Comparison of ENCODE assay signal across 1 cellular context in the genomic region with DNA sequence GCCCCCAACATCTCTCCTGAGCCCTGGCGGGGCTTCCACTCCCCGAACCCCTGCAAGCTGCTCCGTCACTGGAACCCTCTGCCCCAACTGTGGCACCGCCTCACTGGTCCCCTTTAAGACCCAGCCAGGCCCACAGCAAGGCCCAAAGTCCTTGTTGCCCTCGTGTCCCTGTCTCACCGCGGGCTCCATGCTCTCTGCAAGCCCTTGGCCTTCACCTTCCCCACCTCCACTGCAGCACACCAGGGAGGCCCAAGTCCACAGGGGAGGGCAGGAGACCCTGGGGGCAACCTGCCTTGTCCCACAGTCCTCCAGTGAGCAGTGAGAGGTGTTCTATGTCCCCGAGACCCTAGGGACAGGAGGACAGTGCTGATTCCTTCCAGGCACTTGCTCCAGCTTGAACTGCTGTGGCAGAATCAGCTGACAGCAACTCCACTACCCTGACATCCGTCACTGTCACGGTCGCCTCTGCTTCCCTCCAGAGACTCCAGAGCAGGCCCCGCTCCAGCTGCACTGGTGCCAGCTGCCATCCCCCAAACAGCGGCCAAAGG.
A peak's percentile ranks its signal among the peaks of the same experiment; 100 is the strongest.
TF ChIP-seq lines count a peak whose summit lies in the region.

No MANE protein-coding gene starts in this region.

TF ChIP-seq in HepG2, 621 proteins besides CTCF, POLR2A, EP300 and RAD21 (continued from another document and continues in another):
- TF ChIP-seq, protein P1, sequence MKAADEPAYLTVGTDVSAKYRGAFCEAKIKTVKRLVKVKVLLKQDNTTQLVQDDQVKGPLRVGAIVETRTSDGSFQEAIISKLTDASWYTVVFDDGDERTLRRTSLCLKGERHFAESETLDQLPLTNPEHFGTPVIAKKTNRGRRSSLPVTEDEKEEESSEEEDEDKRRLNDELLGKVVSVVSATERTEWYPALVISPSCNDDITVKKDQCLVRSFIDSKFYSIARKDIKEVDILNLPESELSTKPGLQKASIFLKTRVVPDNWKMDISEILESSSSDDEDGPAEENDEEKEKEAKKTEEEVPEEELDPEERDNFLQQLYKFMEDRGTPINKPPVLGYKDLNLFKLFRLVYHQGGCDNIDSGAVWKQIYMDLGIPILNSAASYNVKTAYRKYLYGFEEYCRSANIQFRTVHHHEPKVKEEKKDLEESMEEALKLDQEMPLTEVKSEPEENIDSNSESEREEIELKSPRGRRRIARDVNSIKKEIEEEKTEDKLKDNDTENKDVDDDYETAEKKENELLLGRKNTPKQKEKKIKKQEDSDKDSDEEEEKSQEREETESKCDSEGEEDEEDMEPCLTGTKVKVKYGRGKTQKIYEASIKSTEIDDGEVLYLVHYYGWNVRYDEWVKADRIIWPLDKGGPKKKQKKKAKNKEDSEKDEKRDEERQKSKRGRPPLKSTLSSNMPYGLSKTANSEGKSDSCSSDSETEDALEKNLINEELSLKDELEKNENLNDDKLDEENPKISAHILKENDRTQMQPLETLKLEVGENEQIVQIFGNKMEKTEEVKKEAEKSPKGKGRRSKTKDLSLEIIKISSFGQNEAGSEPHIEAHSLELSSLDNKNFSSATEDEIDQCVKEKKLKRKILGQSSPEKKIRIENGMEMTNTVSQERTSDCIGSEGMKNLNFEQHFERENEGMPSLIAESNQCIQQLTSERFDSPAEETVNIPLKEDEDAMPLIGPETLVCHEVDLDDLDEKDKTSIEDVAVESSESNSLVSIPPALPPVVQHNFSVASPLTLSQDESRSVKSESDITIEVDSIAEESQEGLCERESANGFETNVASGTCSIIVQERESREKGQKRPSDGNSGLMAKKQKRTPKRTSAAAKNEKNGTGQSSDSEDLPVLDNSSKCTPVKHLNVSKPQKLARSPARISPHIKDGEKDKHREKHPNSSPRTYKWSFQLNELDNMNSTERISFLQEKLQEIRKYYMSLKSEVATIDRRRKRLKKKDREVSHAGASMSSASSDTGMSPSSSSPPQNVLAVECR (CRISPR knock-in tag; IDR thresholded peaks at IDR 0.05; ENCODE audit: borderline replicate concordance): 0 out of 2 replicates have a peak, but pooled peaks have one; percentile 20
- TF ChIP-seq ZNF101 (CRISPR knock-in tag; IDR thresholded peaks at IDR 0.05; ENCODE audit: borderline replicate concordance, low read depth) (no peak), MYC (CRISPR knock-in tag; IDR thresholded peaks at IDR 0.05; ENCODE audit: borderline replicate concordance) (peak; percentile 39; the same call in 1 of the 2 replicates), HDAC1 (CRISPR knock-in tag; IDR thresholded peaks at IDR 0.05) (0 out of 2 replicates have a peak, but pooled peaks have one; percentile 18), HOXA3 (CRISPR knock-in tag; IDR thresholded peaks at IDR 0.05) (peak; percentile 24; the same call in 1 of the 2 replicates), ZFY (CRISPR knock-in tag; IDR thresholded peaks at IDR 0.05) (peak; percentile 38; the same call in 1 of the 2 replicates), RARA (CRISPR knock-in tag; IDR thresholded peaks at IDR 0.05) (peak; percentile 63), ZFP1 (CRISPR knock-in tag; IDR thresholded peaks at IDR 0.05) (no peak), ZNF878 (CRISPR knock-in tag; IDR thresholded peaks at IDR 0.05) (no peak), ZFX (CRISPR knock-in tag; IDR thresholded peaks at IDR 0.05; ENCODE audit: low read depth) (0 out of 2 replicates have a peak, but pooled peaks have one; percentile 28), MTA1 (CRISPR knock-in tag; IDR thresholded peaks at IDR 0.05; ENCODE audit: borderline replicate concordance) (peak; percentile 26; the same call in 1 of the 2 replicates), ZNF354B (CRISPR knock-in tag; IDR thresholded peaks at IDR 0.05) (no peak), REL (CRISPR knock-in tag; conservative IDR thresholded peaks at IDR 0.05) (no peak), SKI (IDR thresholded peaks at IDR 0.05; ENCODE audit: partially characterized antibody) (peak; percentile 51), HNF4A (CRISPR knock-in tag; IDR thresholded peaks at IDR 0.05) (peak; percentile 73)
- TF ChIP-seq, protein P2, sequence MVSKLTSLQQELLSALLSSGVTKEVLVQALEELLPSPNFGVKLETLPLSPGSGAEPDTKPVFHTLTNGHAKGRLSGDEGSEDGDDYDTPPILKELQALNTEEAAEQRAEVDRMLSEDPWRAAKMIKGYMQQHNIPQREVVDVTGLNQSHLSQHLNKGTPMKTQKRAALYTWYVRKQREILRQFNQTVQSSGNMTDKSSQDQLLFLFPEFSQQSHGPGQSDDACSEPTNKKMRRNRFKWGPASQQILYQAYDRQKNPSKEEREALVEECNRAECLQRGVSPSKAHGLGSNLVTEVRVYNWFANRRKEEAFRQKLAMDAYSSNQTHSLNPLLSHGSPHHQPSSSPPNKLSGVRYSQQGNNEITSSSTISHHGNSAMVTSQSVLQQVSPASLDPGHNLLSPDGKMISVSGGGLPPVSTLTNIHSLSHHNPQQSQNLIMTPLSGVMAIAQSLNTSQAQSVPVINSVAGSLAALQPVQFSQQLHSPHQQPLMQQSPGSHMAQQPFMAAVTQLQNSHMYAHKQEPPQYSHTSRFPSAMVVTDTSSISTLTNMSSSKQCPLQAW (CRISPR knock-in tag; IDR thresholded peaks at IDR 0.05): peak; percentile 23; the same call in 1 of the 2 replicates
- TF ChIP-seq, protein P3, sequence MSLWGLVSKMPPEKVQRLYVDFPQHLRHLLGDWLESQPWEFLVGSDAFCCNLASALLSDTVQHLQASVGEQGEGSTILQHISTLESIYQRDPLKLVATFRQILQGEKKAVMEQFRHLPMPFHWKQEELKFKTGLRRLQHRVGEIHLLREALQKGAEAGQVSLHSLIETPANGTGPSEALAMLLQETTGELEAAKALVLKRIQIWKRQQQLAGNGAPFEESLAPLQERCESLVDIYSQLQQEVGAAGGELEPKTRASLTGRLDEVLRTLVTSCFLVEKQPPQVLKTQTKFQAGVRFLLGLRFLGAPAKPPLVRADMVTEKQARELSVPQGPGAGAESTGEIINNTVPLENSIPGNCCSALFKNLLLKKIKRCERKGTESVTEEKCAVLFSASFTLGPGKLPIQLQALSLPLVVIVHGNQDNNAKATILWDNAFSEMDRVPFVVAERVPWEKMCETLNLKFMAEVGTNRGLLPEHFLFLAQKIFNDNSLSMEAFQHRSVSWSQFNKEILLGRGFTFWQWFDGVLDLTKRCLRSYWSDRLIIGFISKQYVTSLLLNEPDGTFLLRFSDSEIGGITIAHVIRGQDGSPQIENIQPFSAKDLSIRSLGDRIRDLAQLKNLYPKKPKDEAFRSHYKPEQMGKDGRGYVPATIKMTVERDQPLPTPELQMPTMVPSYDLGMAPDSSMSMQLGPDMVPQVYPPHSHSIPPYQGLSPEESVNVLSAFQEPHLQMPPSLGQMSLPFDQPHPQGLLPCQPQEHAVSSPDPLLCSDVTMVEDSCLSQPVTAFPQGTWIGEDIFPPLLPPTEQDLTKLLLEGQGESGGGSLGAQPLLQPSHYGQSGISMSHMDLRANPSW (CRISPR knock-in tag; IDR thresholded peaks at IDR 0.05; ENCODE audit: borderline replicate concordance): no peak
- TF ChIP-seq, protein P4, sequence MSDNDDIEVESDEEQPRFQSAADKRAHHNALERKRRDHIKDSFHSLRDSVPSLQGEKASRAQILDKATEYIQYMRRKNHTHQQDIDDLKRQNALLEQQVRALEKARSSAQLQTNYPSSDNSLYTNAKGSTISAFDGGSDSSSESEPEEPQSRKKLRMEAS (IDR thresholded peaks at IDR 0.05): peak; percentile 61
- TF ChIP-seq, protein P5, sequence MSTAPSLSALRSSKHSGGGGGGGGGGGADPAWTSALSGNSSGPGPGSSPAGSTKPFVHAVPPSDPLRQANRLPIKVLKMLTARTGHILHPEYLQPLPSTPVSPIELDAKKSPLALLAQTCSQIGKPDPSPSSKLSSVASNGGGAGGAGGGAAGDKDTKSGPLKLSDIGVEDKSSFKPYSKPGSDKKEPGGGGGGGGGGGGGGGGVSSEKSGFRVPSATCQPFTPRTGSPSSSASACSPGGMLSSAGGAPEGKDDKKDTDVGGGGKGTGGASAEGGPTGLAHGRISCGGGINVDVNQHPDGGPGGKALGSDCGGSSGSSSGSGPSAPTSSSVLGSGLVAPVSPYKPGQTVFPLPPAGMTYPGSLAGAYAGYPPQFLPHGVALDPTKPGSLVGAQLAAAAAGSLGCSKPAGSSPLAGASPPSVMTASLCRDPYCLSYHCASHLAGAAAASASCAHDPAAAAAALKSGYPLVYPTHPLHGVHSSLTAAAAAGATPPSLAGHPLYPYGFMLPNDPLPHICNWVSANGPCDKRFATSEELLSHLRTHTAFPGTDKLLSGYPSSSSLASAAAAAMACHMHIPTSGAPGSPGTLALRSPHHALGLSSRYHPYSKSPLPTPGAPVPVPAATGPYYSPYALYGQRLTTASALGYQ (CRISPR knock-in tag; IDR thresholded peaks at IDR 0.05): no peak
- TF ChIP-seq, protein P6, sequence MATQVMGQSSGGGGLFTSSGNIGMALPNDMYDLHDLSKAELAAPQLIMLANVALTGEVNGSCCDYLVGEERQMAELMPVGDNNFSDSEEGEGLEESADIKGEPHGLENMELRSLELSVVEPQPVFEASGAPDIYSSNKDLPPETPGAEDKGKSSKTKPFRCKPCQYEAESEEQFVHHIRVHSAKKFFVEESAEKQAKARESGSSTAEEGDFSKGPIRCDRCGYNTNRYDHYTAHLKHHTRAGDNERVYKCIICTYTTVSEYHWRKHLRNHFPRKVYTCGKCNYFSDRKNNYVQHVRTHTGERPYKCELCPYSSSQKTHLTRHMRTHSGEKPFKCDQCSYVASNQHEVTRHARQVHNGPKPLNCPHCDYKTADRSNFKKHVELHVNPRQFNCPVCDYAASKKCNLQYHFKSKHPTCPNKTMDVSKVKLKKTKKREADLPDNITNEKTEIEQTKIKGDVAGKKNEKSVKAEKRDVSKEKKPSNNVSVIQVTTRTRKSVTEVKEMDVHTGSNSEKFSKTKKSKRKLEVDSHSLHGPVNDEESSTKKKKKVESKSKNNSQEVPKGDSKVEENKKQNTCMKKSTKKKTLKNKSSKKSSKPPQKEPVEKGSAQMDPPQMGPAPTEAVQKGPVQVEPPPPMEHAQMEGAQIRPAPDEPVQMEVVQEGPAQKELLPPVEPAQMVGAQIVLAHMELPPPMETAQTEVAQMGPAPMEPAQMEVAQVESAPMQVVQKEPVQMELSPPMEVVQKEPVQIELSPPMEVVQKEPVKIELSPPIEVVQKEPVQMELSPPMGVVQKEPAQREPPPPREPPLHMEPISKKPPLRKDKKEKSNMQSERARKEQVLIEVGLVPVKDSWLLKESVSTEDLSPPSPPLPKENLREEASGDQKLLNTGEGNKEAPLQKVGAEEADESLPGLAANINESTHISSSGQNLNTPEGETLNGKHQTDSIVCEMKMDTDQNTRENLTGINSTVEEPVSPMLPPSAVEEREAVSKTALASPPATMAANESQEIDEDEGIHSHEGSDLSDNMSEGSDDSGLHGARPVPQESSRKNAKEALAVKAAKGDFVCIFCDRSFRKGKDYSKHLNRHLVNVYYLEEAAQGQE (IDR thresholded peaks at IDR 0.05; ENCODE audit: borderline replicate concordance in 1 of 2, low read depth in 1 of 2, low read length in 2 of 2): no peak
- TF ChIP-seq, protein P7, sequence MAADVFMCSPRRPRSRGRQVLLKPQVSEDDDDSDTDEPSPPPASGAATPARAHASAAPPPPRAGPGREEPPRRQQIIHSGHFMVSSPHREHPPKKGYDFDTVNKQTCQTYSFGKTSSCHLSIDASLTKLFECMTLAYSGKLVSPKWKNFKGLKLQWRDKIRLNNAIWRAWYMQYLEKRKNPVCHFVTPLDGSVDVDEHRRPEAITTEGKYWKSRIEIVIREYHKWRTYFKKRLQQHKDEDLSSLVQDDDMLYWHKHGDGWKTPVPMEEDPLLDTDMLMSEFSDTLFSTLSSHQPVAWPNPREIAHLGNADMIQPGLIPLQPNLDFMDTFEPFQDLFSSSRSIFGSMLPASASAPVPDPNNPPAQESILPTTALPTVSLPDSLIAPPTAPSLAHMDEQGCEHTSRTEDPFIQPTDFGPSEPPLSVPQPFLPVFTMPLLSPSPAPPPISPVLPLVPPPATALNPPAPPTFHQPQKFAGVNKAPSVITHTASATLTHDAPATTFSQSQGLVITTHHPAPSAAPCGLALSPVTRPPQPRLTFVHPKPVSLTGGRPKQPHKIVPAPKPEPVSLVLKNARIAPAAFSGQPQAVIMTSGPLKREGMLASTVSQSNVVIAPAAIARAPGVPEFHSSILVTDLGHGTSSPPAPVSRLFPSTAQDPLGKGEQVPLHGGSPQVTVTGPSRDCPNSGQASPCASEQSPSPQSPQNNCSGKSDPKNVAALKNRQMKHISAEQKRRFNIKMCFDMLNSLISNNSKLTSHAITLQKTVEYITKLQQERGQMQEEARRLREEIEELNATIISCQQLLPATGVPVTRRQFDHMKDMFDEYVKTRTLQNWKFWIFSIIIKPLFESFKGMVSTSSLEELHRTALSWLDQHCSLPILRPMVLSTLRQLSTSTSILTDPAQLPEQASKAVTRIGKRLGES (CRISPR knock-in tag; IDR thresholded peaks at IDR 0.05; ENCODE audit: borderline replicate concordance): no peak
- TF ChIP-seq, protein P8, sequence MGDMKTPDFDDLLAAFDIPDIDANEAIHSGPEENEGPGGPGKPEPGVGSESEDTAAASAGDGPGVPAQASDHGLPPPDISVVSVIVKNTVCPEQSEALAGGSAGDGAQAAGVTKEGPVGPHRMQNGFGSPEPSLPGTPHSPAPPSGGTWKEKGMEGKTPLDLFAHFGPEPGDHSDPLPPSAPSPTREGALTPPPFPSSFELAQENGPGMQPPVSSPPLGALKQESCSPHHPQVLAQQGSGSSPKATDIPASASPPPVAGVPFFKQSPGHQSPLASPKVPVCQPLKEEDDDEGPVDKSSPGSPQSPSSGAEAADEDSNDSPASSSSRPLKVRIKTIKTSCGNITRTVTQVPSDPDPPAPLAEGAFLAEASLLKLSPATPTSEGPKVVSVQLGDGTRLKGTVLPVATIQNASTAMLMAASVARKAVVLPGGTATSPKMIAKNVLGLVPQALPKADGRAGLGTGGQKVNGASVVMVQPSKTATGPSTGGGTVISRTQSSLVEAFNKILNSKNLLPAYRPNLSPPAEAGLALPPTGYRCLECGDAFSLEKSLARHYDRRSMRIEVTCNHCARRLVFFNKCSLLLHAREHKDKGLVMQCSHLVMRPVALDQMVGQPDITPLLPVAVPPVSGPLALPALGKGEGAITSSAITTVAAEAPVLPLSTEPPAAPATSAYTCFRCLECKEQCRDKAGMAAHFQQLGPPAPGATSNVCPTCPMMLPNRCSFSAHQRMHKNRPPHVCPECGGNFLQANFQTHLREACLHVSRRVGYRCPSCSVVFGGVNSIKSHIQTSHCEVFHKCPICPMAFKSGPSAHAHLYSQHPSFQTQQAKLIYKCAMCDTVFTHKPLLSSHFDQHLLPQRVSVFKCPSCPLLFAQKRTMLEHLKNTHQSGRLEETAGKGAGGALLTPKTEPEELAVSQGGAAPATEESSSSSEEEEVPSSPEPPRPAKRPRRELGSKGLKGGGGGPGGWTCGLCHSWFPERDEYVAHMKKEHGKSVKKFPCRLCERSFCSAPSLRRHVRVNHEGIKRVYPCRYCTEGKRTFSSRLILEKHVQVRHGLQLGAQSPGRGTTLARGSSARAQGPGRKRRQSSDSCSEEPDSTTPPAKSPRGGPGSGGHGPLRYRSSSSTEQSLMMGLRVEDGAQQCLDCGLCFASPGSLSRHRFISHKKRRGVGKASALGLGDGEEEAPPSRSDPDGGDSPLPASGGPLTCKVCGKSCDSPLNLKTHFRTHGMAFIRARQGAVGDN (CRISPR knock-in tag; IDR thresholded peaks at IDR 0.05): peak; percentile 63
- TF ChIP-seq, protein P9, sequence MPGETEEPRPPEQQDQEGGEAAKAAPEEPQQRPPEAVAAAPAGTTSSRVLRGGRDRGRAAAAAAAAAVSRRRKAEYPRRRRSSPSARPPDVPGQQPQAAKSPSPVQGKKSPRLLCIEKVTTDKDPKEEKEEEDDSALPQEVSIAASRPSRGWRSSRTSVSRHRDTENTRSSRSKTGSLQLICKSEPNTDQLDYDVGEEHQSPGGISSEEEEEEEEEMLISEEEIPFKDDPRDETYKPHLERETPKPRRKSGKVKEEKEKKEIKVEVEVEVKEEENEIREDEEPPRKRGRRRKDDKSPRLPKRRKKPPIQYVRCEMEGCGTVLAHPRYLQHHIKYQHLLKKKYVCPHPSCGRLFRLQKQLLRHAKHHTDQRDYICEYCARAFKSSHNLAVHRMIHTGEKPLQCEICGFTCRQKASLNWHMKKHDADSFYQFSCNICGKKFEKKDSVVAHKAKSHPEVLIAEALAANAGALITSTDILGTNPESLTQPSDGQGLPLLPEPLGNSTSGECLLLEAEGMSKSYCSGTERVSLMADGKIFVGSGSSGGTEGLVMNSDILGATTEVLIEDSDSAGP (CRISPR knock-in tag; IDR thresholded peaks at IDR 0.05; ENCODE audit: borderline replicate concordance): peak; percentile 83
